13 cellular contexts compared by ENCODE assay signal in the genomic region with DNA sequence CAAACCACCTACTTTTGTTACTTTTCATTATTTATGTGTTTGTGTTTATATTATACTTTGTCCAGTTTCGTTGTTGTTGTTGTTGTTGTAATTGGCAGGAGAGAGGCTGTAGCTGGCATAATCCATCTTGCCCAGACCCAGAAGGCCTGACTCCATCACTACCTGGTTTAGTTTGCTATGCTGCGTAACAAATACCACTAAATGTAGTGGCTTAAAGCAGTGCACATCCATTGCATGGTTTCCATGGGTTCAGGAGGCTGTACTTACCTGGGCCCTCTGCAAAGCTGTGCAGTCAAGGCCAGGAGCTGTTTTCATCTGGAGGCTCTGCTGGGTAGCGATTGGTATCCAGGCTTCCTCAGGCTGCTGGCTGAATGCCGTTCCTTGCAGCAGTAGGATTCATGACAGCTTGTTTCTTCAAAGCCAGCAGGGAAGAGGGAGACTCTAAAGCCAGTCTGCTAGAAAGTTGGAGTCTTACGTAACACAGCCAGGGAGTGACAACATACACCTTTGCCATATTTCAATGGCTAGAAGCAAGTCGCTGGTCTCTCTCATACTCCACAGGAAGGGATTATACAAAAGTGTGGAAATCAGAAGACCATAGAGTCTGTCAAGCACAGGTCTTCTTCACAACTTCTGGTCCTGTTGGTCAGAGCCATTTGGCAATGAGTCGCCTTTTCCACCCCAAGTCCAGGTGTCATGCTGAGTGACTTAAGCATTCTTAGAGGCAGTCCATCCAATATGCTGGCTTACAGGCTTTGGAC. TPM values are rescaled to one million over a fixed set of nuclear protein-coding genes. Genes with fewer than 3 reads are reported as not detected.
DNase-seq lines count a peak whose midpoint lies in the region; ATAC-seq lines count a peak whose summit lies in the region.
"Had no signal": no experiment of that assay in that cellular context is flagged by ENCODE, and none has a peak within 500 bp of the region (broad histone marks: within the 10 kb centered on the region; RNA-seq: fewer than 3 reads in every experiment).

No MANE protein-coding gene starts in this region.

- no peak for ATAC-seq in GM21360 (IDR thresholded peaks at IDR 0.05; ENCODE audit: unreplicated experiment)

- DNase-seq in NCI-H82 (lab: John Stamatoyannopoulos, UW), result peak; percentile 45
- no peak for DNase-seq in NCI-H82 treated with DMSO at 0.1 percent for 48 hours (lab: John Stamatoyannopoulos, UW; ENCODE audit: unreplicated experiment)
- DNase-seq in NOMO-1 treated with DMSO at 0.1 percent for 48 hours (lab: John Stamatoyannopoulos, UW; ENCODE audit: unreplicated experiment), result peak; percentile 32
- DNase-seq in dermis microvascular lymphatic vessel endothelial cell (ENCODE audit: low read depth in 2 of 2), result peak; percentile 29 to 45
- peak; percentile 16 for DNase-seq in renal cortical epithelial cell (ENCODE audit: low read depth)
- no peak for DNase-seq in NCI-H1105 treated with DMSO at 0.1 percent for 48 hours (lab: John Stamatoyannopoulos, UW)
- DNase-seq in NCI-H446 treated with DMSO at 0.1 percent for 48 hours (lab: John Stamatoyannopoulos, UW), result no peak
- DNase-seq: 8988T; activated naive CD4-positive, alpha-beta T cell; DMS79 treated with DMSO at 0.1 percent for 48 hours; dorsolateral prefrontal cortex; spleen had no signal

RNA-seq across cellular contexts. Expression of a gene that starts 41.1 kb away (rescaled TPM):
- total RNA-seq in dermis microvascular lymphatic vessel endothelial cell (5.5 and 7.2 TPM in 2 replicates), renal cortical epithelial cell (0.52 and 2.3 TPM in 2 replicates)

Comparison
In these comparisons a context has a peak if more than half of its experiments do, and no peak if none do; other contexts are left out.
1. DNase-seq: peak in NCI-H82 (single experiment), NOMO-1 treated with DMSO at 0.1 percent for 48 hours (single experiment), dermis microvascular lymphatic vessel endothelial cell (2 of 2) and renal cortical epithelial cell (single experiment); none in NCI-H82 treated with DMSO at 0.1 percent for 48 hours (single experiment), NCI-H1105 treated with DMSO at 0.1 percent for 48 hours (single experiment) and NCI-H446 treated with DMSO at 0.1 percent for 48 hours (single experiment).